ENCODE assay signal across 18 cellular contexts in genomic region chr4:8080754-8081065, GRCh38.
"Had no signal": no experiment of that assay in that cellular context is flagged by ENCODE, and none has a peak within 500 bp of the region (broad histone marks: within the 10 kb centered on the region; RNA-seq: fewer than 3 reads in every experiment).

No MANE protein-coding gene starts in this region.

- H3K4me1 ChIP-seq: adrenal gland, tibial artery, vagina had no signal

- H3K4me3 Mint-ChIP-seq: activated CD4-positive, alpha-beta memory T cell treated with anti-CD3 and anti-CD28 coated beads for 36 hours; activated CD4-positive, alpha-beta T cell treated with anti-CD3 and anti-CD28 coated beads for 36 hours; activated T-helper 1 cell treated with anti-CD3 and anti-CD28 coated beads, Interleukin-12 subunit alpha, Interleukin-12 subunit beta, Interleukin-2, Interleukin-4 antibody, amounts not matched to agents 30 ng/mL and 10 ng/mL and 1 ng/mL, durations not matched to agents 14 hours and 24 hours and 36 hours; effector memory CD8-positive, alpha-beta T cell; naive thymus-derived CD8-positive, alpha-beta T cell had no signal

- H3K4me1 Mint-ChIP-seq: activated CD4-positive, alpha-beta T cell treated with anti-CD3 and anti-CD28 coated beads for 36 hours had no signal

- H3K27ac Mint-ChIP-seq: activated CD4-positive, alpha-beta memory T cell treated with anti-CD3 and anti-CD28 coated beads for 36 hours; activated CD4-positive, alpha-beta T cell treated with anti-CD3 and anti-CD28 coated beads for 36 hours; activated naive CD4-positive, alpha-beta T cell treated with anti-CD3 and anti-CD28 coated beads, Interleukin-2, amount 50 U/mL, for 72 hours; activated T-helper 1 cell treated with anti-CD3 and anti-CD28 coated beads, Interleukin-12 subunit alpha, Interleukin-12 subunit beta, Interleukin-2, Interleukin-4 antibody, amounts not matched to agents 30 ng/mL and 10 ng/mL and 1 ng/mL, durations not matched to agents 14 hours and 24 hours and 36 hours; effector memory CD8-positive, alpha-beta T cell; naive thymus-derived CD8-positive, alpha-beta T cell had no signal

- ATAC-seq: activated CD4-positive, alpha-beta T cell treated with anti-CD3 and anti-CD28 coated beads for 36 hours; activated naive CD4-positive, alpha-beta T cell treated with anti-CD3 and anti-CD28 coated beads, Interleukin-2, amount 50 U/mL, for 72 hours; effector memory CD8-positive, alpha-beta T cell; naive thymus-derived CD8-positive, alpha-beta T cell; stimulated activated naive CD8-positive, alpha-beta T cell treated with anti-CD3 and anti-CD28 coated beads, Interleukin-15, Interleukin-2, amounts not matched to agents 100 U/mL and 50 U/mL, for 24 hours had no signal

- H3K9me3 ChIP-seq: adrenal gland, tibial artery, vagina had no signal

- H3K36me3 Mint-ChIP-seq: activated CD4-positive, alpha-beta memory T cell treated with anti-CD3 and anti-CD28 coated beads for 36 hours; activated naive CD4-positive, alpha-beta T cell treated with anti-CD3 and anti-CD28 coated beads, Interleukin-2, amount 50 U/mL, for 72 hours; naive thymus-derived CD8-positive, alpha-beta T cell had no signal

- DNase-seq: activated CD4-positive, alpha-beta memory T cell treated with anti-CD3 and anti-CD28 coated beads for 36 hours; activated CD4-positive, alpha-beta T cell treated with anti-CD3 and anti-CD28 coated beads for 36 hours; activated gamma-delta T cell treated with Interleukin-2 at 50 U/mL for 16 hours; activated T-cell treated with anti-CD3 and anti-CD28 coated beads for 4 hours; adrenal gland; effector memory CD8-positive, alpha-beta T cell; foreskin fibroblast; kidney glomerular epithelial cell; naive thymus-derived CD8-positive, alpha-beta T cell; stimulated activated CD4-positive, alpha-beta T cell treated with anti-CD3 and anti-CD28 coated beads, Interleukin-12 subunit alpha, Interleukin-12 subunit beta, amount 100 ng/mL, for 4 hours; stimulated activated CD4-positive, alpha-beta T cell treated with anti-CD3 and anti-CD28 coated beads, Interleukin-1b, Interleukin-23, amount 100 ng/mL, for 48 hours; stimulated activated naive CD8-positive, alpha-beta T cell treated with anti-CD3 and anti-CD28 coated beads, Interleukin-15, Interleukin-2, amounts not matched to agents 100 U/mL and 50 U/mL, for 24 hours; substantia nigra; SW 1271; tibial artery had no signal

- H3K9me3 Mint-ChIP-seq: activated CD4-positive, alpha-beta memory T cell treated with anti-CD3 and anti-CD28 coated beads for 36 hours; activated naive CD4-positive, alpha-beta T cell treated with anti-CD3 and anti-CD28 coated beads, Interleukin-2, amount 50 U/mL, for 72 hours; activated T-helper 1 cell treated with anti-CD3 and anti-CD28 coated beads, Interleukin-12 subunit alpha, Interleukin-12 subunit beta, Interleukin-2, Interleukin-4 antibody, amounts not matched to agents 30 ng/mL and 10 ng/mL and 1 ng/mL, durations not matched to agents 14 hours and 24 hours and 36 hours; effector memory CD8-positive, alpha-beta T cell; naive thymus-derived CD8-positive, alpha-beta T cell had no signal

- H3K27ac ChIP-seq: adrenal gland, tibial artery, vagina had no signal

- H3K4me3 ChIP-seq: adrenal gland, tibial artery, vagina had no signal

- H3K36me3 ChIP-seq: adrenal gland, tibial artery, vagina had no signal

- H3K27me3 Mint-ChIP-seq: activated CD4-positive, alpha-beta memory T cell treated with anti-CD3 and anti-CD28 coated beads for 36 hours; activated CD4-positive, alpha-beta T cell treated with anti-CD3 and anti-CD28 coated beads for 36 hours; effector memory CD8-positive, alpha-beta T cell; naive thymus-derived CD8-positive, alpha-beta T cell had no signal

- H3K27me3 ChIP-seq: adrenal gland, tibial artery, vagina had no signal
